In genomic region chr2:203432811-203433210, GRCh38 we compare ENCODE assay signal across 1 cellular context.
TF ChIP-seq lines count a peak whose summit lies in the region.

No MANE protein-coding gene starts in this region.

TF ChIP-seq in GM23338, 12 proteins besides CTCF, POLR2A, EP300 and RAD21 (continued from another document):
- TF ChIP-seq STAT1 (IDR thresholded peaks at IDR 0.05; ENCODE audit: unreplicated experiment) (no peak), NANOG (IDR thresholded peaks at IDR 0.05; ENCODE audit: borderline replicate concordance) (no peak)
- TF ChIP-seq, protein P1, sequence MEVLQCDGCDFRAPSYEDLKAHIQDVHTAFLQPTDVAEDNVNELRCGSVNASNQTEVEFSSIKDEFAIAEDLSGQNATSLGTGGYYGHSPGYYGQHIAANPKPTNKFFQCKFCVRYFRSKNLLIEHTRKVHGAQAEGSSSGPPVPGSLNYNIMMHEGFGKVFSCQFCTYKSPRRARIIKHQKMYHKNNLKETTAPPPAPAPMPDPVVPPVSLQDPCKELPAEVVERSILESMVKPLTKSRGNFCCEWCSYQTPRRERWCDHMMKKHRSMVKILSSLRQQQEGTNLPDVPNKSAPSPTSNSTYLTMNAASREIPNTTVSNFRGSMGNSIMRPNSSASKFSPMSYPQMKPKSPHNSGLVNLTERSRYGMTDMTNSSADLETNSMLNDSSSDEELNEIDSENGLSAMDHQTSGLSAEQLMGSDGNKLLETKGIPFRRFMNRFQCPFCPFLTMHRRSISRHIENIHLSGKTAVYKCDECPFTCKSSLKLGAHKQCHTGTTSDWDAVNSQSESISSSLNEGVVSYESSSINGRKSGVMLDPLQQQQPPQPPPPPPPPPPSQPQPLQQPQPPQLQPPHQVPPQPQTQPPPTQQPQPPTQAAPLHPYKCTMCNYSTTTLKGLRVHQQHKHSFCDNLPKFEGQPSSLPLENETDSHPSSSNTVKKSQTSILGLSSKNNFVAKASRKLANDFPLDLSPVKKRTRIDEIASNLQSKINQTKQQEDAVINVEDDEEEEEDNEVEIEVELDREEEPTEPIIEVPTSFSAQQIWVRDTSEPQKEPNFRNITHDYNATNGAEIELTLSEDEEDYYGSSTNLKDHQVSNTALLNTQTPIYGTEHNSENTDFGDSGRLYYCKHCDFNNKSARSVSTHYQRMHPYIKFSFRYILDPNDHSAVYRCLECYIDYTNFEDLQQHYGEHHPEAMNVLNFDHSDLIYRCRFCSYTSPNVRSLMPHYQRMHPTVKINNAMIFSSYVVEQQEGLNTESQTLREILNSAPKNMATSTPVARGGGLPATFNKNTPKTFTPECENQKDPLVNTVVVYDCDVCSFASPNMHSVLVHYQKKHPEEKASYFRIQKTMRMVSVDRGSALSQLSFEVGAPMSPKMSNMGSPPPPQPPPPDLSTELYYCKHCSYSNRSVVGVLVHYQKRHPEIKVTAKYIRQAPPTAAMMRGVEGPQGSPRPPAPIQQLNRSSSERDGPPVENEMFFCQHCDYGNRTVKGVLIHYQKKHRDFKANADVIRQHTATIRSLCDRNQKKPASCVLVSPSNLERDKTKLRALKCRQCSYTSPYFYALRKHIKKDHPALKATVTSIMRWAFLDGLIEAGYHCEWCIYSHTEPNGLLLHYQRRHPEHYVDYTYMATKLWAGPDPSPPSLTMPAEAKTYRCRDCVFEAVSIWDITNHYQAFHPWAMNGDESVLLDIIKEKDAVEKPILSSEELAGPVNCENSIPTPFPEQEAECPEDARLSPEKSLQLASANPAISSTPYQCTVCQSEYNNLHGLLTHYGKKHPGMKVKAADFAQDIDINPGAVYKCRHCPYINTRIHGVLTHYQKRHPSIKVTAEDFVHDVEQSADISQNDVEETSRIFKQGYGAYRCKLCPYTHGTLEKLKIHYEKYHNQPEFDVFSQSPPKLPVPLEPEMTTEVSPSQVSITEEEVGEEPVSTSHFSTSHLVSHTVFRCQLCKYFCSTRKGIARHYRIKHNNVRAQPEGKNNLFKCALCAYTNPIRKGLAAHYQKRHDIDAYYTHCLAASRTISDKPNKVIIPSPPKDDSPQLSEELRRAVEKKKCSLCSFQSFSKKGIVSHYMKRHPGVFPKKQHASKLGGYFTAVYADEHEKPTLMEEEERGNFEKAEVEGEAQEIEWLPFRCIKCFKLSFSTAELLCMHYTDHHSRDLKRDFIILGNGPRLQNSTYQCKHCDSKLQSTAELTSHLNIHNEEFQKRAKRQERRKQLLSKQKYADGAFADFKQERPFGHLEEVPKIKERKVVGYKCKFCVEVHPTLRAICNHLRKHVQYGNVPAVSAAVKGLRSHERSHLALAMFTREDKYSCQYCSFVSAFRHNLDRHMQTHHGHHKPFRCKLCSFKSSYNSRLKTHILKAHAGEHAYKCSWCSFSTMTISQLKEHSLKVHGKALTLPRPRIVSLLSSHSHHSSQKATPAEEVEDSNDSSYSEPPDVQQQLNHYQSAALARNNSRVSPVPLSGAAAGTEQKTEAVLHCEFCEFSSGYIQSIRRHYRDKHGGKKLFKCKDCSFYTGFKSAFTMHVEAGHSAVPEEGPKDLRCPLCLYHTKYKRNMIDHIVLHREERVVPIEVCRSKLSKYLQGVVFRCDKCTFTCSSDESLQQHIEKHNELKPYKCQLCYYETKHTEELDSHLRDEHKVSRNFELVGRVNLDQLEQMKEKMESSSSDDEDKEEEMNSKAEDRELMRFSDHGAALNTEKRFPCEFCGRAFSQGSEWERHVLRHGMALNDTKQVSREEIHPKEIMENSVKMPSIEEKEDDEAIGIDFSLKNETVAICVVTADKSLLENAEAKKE (CRISPR knock-in tag; IDR thresholded peaks at IDR 0.05) = no peak
